Comparison of ENCODE assay signal across 9 cellular contexts in genomic region chr2:29314816-29315571, GRCh38.
A peak's percentile ranks its signal among the peaks of the same experiment; 100 is the strongest.
DNase-seq lines count a peak whose midpoint lies in the region; ATAC-seq and TF ChIP-seq lines count a peak whose summit lies in the region.
"Had no signal": no experiment of that assay in that cellular context is flagged by ENCODE, and none has a peak within 500 bp of the region (broad histone marks: within the 10 kb centered on the region; RNA-seq: fewer than 3 reads in every experiment).

No MANE protein-coding gene starts in this region.

- no peaks in the 10 kb centered on the region for H3K36me3 ChIP-seq in OCI-LY7 (ENCODE audit: insufficient read depth, low read length)
- no peaks in the 10 kb centered on the region for H3K36me3 ChIP-seq in lower lobe of right lung
- no peaks in the 10 kb centered on the region for H3K36me3 ChIP-seq in mammary epithelial cell (ENCODE audit: insufficient read depth, low read length)
- no peaks in the 10 kb centered on the region for H3K36me3 ChIP-seq in breast epithelium
- H3K36me3 ChIP-seq: adrenal gland had no signal

- H3K4me1 ChIP-seq in OCI-LY7 (ENCODE audit: insufficient read depth, low read length, poor library complexity, severe bottlenecking) = no peaks in the 10 kb centered on the region
- peaks cover 18% of the 10 kb centered on the region for H3K4me1 ChIP-seq in lower lobe of right lung
- H3K4me1 ChIP-seq in mammary epithelial cell (ENCODE audit: insufficient read depth, low read length) = no peaks in the 10 kb centered on the region
- no peaks in the 10 kb centered on the region for H3K4me1 ChIP-seq in breast epithelium
- H3K4me1 ChIP-seq: adrenal gland had no signal

- no peaks in the 10 kb centered on the region for H3K79me2 ChIP-seq in OCI-LY7 (ENCODE audit: insufficient read depth, low read depth, low read length)
- no peaks in the 10 kb centered on the region for H3K79me2 ChIP-seq in mammary epithelial cell (ENCODE audit: insufficient read depth, low read length)

- BruUV-seq in OCI-LY7 (replicated peaks; lab: Mats Ljungman, UMichigan) (no TSS peak), mammary epithelial cell (replicated peaks; lab: Mats Ljungman, UMichigan) (no TSS peak)

- no peaks in the 10 kb centered on the region for H3K9me3 ChIP-seq in OCI-LY7 (ENCODE audit: low read length)
- no peaks in the 10 kb centered on the region for H3K9me3 ChIP-seq in lower lobe of right lung
- H3K9me3 ChIP-seq in mammary epithelial cell (replicated peaks; ENCODE audit: insufficient read depth, low read length) = no peaks in the 10 kb centered on the region
- no peaks in the 10 kb centered on the region for H3K9me3 ChIP-seq in breast epithelium
- H3K9me3 ChIP-seq: adrenal gland had no signal

- peak; percentile 79 for ATAC-seq in GM18867 (IDR thresholded peaks at IDR 0.05; ENCODE audit: unreplicated experiment)
- peak; percentile 82 for ATAC-seq in HG02798 (IDR thresholded peaks at IDR 0.05; ENCODE audit: poor library complexity, unreplicated experiment)
- peak; percentile 39 to 45 for ATAC-seq in lower lobe of right lung

- H3K9ac ChIP-seq in mammary epithelial cell (ENCODE audit: insufficient read depth, low read length) = no peak overlapping the region

- POLR2A ChIA-PET in OCI-LY7 (lab: Charles Lee) = interaction anchor here (0.6 kb wide), 1 partner anchor 457 kb away, joined by 4 read pairs; no protein-coding TSS in a partner anchor

- 58% methylated on average over 18 of the region's 18 CpGs for WGBS in mammary epithelial cell (ENCODE audit: low coverage, missing lambda C conversion rate)

- TF ChIP-seq CTCF in OCI-LY7 (conservative IDR thresholded peaks at IDR 0.05; ENCODE audit: low read length) (0 out of 2 replicates have a peak, but pooled peaks have one; percentile 14), lower lobe of right lung (IDR thresholded peaks at IDR 0.05) (no peak), mammary epithelial cell (conservative IDR thresholded peaks at IDR 0.05 in 1 of 2, IDR thresholded peaks at IDR 0.05 in 1 of 2; ENCODE audit: extremely low read depth in 1 of 2, insufficient read depth in 1 of 2, low read depth in 1 of 2, low read length in 2 of 2) (no peak), breast epithelium (IDR thresholded peaks at IDR 0.05) (no peak)

- H3K27ac ChIP-seq in OCI-LY7 (ENCODE audit: low read depth, low read length, poor library complexity, severe bottlenecking) (no peak overlapping the region), lower lobe of right lung (no peak overlapping the region), mammary epithelial cell (ENCODE audit: insufficient read depth, low read depth, low read length) (no peak overlapping the region), breast epithelium (no peak overlapping the region)
- H3K27ac ChIP-seq: adrenal gland had no signal

- intact Hi-C loops in OCI-LY7 (cut with micrococcal nuclease; ENCODE audit: unreplicated experiment) = no loop called here
- intact Hi-C loops in lower lobe of right lung (cut with DNase I) = no loop called here
- intact Hi-C loops in mammary epithelial cell (cut with micrococcal nuclease) = no loop called here
- intact Hi-C loops in breast epithelium (cut with DNase I; ENCODE audit: low total_unique reads) = no loop called here

- dilution Hi-C loops in mammary epithelial cell (cut with HindIII; ENCODE audit: low sequenced_read_pairs) = no loop called here

- H4K20me1 ChIP-seq in OCI-LY7 (ENCODE audit: insufficient read depth, low read length) (no peaks in the 10 kb centered on the region), mammary epithelial cell (ENCODE audit: insufficient read depth, low read length) (no peaks in the 10 kb centered on the region)

- no peak for TF ChIP-seq POLR2A in breast epithelium (IDR thresholded peaks at IDR 0.05)

- H3K27me3 ChIP-seq in lower lobe of right lung (ENCODE audit: low read depth) = no peaks in the 10 kb centered on the region
- no peaks in the 10 kb centered on the region for H3K27me3 ChIP-seq in mammary epithelial cell (ENCODE audit: insufficient read depth, low read length)
- H3K27me3 ChIP-seq in breast epithelium = peaks cover 0 to 3% of the 10 kb centered on the region in 2 donors

- H2AFZ ChIP-seq in OCI-LY7 (ENCODE audit: low read length) = no peak overlapping the region
- H2AFZ ChIP-seq in mammary epithelial cell (ENCODE audit: low read depth, low read length) = no peak overlapping the region

- CTCF ChIA-PET in OCI-LY7 (lab: Charles Lee; ENCODE audit: unreplicated experiment) (no interaction called here), mammary epithelial cell (lab: Charles Lee; ENCODE audit: low non-redundant PET) (no interaction called here)

- no peaks in the 10 kb centered on the region for H3K9me2 ChIP-seq in OCI-LY7 (ENCODE audit: insufficient read depth, low read length)

- H3K4me2 ChIP-seq in OCI-LY7 (ENCODE audit: low read length) (peak overlapping the region; percentile 17), mammary epithelial cell (ENCODE audit: insufficient read depth, low read depth, low read length) (no peak overlapping the region)

- H3K4me3 ChIP-seq in OCI-LY7 (ENCODE audit: low read depth, low read length, poor library complexity, severe bottlenecking) (peak overlapping the region; percentile 8), lower lobe of right lung (peak overlapping the region; percentile 28), mammary epithelial cell (replicated peaks in 1 of 3; ENCODE audit: insufficient read depth in 1 of 3, low read depth in 2 of 3, low read length in 3 of 3) (no peak overlapping the region), breast epithelium (no peak overlapping the region)
- H3K4me3 ChIP-seq: adrenal gland had no signal

- in situ Hi-C loops in mammary epithelial cell (cut with MboI; ENCODE audit: low sequenced_read_pairs in 2 of 2) = loop anchor here in 1 of 2 donors (25.0 kb wide), 1 partner anchor 522 kb away; no protein-coding TSS in a partner anchor

- peak; percentile 23 for DNase-seq in OCI-LY7 (ENCODE audit: low spot score)
- DNase-seq in activated effector memory CD4-positive, alpha-beta T cell treated with Interleukin-2 at 50 U/mL for 16 hours = peak; percentile 39
- peak; percentile 56 for DNase-seq in lower lobe of right lung
- DNase-seq in stimulated activated CD8-positive, alpha-beta memory T cell treated with anti-CD3 and anti-CD28 coated beads, Interleukin-4, amount 100 ng/mL, for 1 hour (ENCODE audit: low read depth in 2 of 2, low spot score in 1 of 2) = peak; percentile 16 to 25
- DNase-seq in mammary epithelial cell = no peak
- DNase-seq in breast epithelium (ENCODE audit: low spot score in 2 of 2) = no peak

Comparison
In these comparisons a context has a peak if more than half of its experiments do, and no peak if none do; other contexts are left out.
1. DNase-seq: peak in OCI-LY7 (single experiment), activated effector memory CD4-positive, alpha-beta T cell treated with Interleukin-2 at 50 U/mL for 16 hours (single experiment), lower lobe of right lung (single experiment) and stimulated activated CD8-positive, alpha-beta memory T cell treated with anti-CD3 and anti-CD28 coated beads, Interleukin-4, amount 100 ng/mL, for 1 hour (2 of 2); none in mammary epithelial cell (single experiment) and breast epithelium (0 of 2).
2. H3K4me3 ChIP-seq: peak in OCI-LY7 (single experiment) and lower lobe of right lung (single experiment); none in mammary epithelial cell (0 of 3) and breast epithelium (0 of 3).
3. Peak in every context shown above with its lines, with median percentiles within 50 percentile points of each other: ATAC-seq.